12 cellular contexts compared by ENCODE assay signal in genomic region chr3:108486910-108487309, GRCh38. TPM values are rescaled to one million over a fixed set of nuclear protein-coding genes. Genes with fewer than 3 reads are reported as not detected.
DNase-seq lines count a peak whose midpoint lies in the region; ATAC-seq, FAIRE-seq and TF ChIP-seq lines count a peak whose summit lies in the region.
"Had no signal": no experiment of that assay in that cellular context is flagged by ENCODE, and none has a peak within 500 bp of the region (broad histone marks: within the 10 kb centered on the region; RNA-seq: fewer than 3 reads in every experiment).

No MANE protein-coding gene starts in this region.

- H3K36me3 ChIP-seq in kidney (ENCODE audit: control insufficient read depth in 1 of 2, insufficient read depth in 2 of 2, low read length in 2 of 2): no peaks in the 10 kb centered on the region
- H3K36me3 ChIP-seq: tibial artery had no signal

- no peaks in the 10 kb centered on the region for H3K9me3 ChIP-seq in kidney (ENCODE audit: control insufficient read depth in 1 of 2, low read length in 2 of 2)
- H3K9me3 ChIP-seq: tibial artery had no signal

- no peak overlapping the region for H3K4me3 ChIP-seq in kidney (ENCODE audit: low read length in 2 of 2)
- H3K4me3 ChIP-seq: tibial artery had no signal

- H3K36me3 Mint-ChIP-seq in HFFc6 (ENCODE audit: low read depth): no peaks in the 10 kb centered on the region
- H3K36me3 Mint-ChIP-seq in activated CD4-positive, alpha-beta memory T cell treated with anti-CD3 and anti-CD28 coated beads for 36 hours: no peaks in the 10 kb centered on the region

- CTCF ChIA-PET in activated CD4-positive, alpha-beta memory T cell treated with anti-CD3 and anti-CD28 coated beads for 36 hours (lab: Charles Lee): interaction anchor here (0.8 to 7.2 kb wide), 6 partner anchors 9 to 537 kb away, joined by 3 to 73 read pairs (median 4); no protein-coding TSS in a partner anchor

- H3K27ac Mint-ChIP-seq in HFFc6: no peak overlapping the region
- no peak overlapping the region for H3K27ac Mint-ChIP-seq in activated CD4-positive, alpha-beta memory T cell treated with anti-CD3 and anti-CD28 coated beads for 36 hours

- H3K4me3 Mint-ChIP-seq in HFFc6: no peak overlapping the region
- no peak overlapping the region for H3K4me3 Mint-ChIP-seq in activated CD4-positive, alpha-beta memory T cell treated with anti-CD3 and anti-CD28 coated beads for 36 hours

- H3K27ac ChIP-seq in kidney (ENCODE audit: low read depth in 2 of 2, low read length in 2 of 2): no peak overlapping the region
- H3K27ac ChIP-seq: tibial artery had no signal

- H3K27me3 Mint-ChIP-seq in HFFc6 (ENCODE audit: insufficient read depth): 0 out of 2 replicates have a peak, but pooled peaks cover 2% of the 10 kb centered on the region
- H3K27me3 Mint-ChIP-seq in activated CD4-positive, alpha-beta memory T cell treated with anti-CD3 and anti-CD28 coated beads for 36 hours: no peaks in the 10 kb centered on the region

- POLR2A ChIA-PET in activated CD4-positive, alpha-beta memory T cell treated with anti-CD3 and anti-CD28 coated beads for 36 hours (lab: Charles Lee): no interaction called here

- H3K4me1 Mint-ChIP-seq in HFFc6 (ENCODE audit: low read depth): peaks cover 40% of the 10 kb centered on the region
- peaks cover 4% of the 10 kb centered on the region for H3K4me1 Mint-ChIP-seq in activated CD4-positive, alpha-beta memory T cell treated with anti-CD3 and anti-CD28 coated beads for 36 hours (ENCODE audit: low read depth)

- H3K4me1 ChIP-seq in kidney (ENCODE audit: control insufficient read depth in 1 of 2, insufficient read depth in 1 of 2, low read depth in 1 of 2, low read length in 2 of 2): peaks cover 0 to 4% of the 10 kb centered on the region in 2 donors
- H3K4me1 ChIP-seq: tibial artery had no signal

- no peak overlapping the region for H3K9ac ChIP-seq in kidney (ENCODE audit: low read length in 2 of 2)

- DNase-seq in HFFc6 (peak; percentile 32), glomerular visceral epithelial cell (ENCODE audit: extremely low spot score) (peak; percentile 25), putamen (ENCODE audit: low spot score) (peak; percentile 56), kidney (no peak)
- DNase-seq in activated CD4-positive, alpha-beta memory T cell treated with anti-CD3 and anti-CD28 coated beads for 36 hours: no peak
- DNase-seq: NCI-H1092 treated with DMSO at 0.1 percent for 48 hours, small intestine, tibial artery had no signal

- intact Hi-C loops in activated CD4-positive, alpha-beta memory T cell treated with anti-CD3 and anti-CD28 coated beads for 36 hours (cut with micrococcal nuclease): no loop called here
- intact Hi-C loops in kidney (cut with DNase I): no loop called here

- no peaks in the 10 kb centered on the region for H3K9me3 Mint-ChIP-seq in HFFc6
- H3K9me3 Mint-ChIP-seq in activated CD4-positive, alpha-beta memory T cell treated with anti-CD3 and anti-CD28 coated beads for 36 hours: no peaks in the 10 kb centered on the region

- TF ChIP-seq CTCF in HFFc6 (IDR thresholded peaks at IDR 0.05) (no peak), kidney (IDR thresholded peaks at IDR 0.05; ENCODE audit: borderline replicate concordance, extremely low read depth, insufficient read depth) (no peak)

- no peak for FAIRE-seq in kidney (lab: Jason Lieb, UNC)
- FAIRE-seq: GM12892, small intestine had no signal

- peak; percentile 80 for ATAC-seq in SK-N-SH treated with all-trans-retinoic acid at 6 μM for 48 hours
- no peak for ATAC-seq in GM21367 (IDR thresholded peaks at IDR 0.05; ENCODE audit: unreplicated experiment)
- no peak for ATAC-seq in HG02798 (IDR thresholded peaks at IDR 0.05; ENCODE audit: poor library complexity, unreplicated experiment)

TF ChIP-seq in SK-N-SH treated with all-trans-retinoic acid at 6 μM for 48 hours, 23 proteins besides CTCF, POLR2A, EP300 and RAD21:
- TF ChIP-seq TCF4 (CRISPR knock-in tag; IDR thresholded peaks at IDR 0.05; ENCODE audit: borderline replicate concordance) (peak; percentile 26; the same call in 1 of the 2 replicates), CSRNP3 (CRISPR knock-in tag; IDR thresholded peaks at IDR 0.05) (no peak), ISL1 (CRISPR knock-in tag; IDR thresholded peaks at IDR 0.05) (peak; percentile 91), TOX (CRISPR knock-in tag; IDR thresholded peaks at IDR 0.05; ENCODE audit: borderline replicate concordance) (no peak), SNAI2 (CRISPR knock-in tag; IDR thresholded peaks at IDR 0.05) (no peak), RARB (CRISPR knock-in tag; IDR thresholded peaks at IDR 0.05) (no peak), ZNF70 (CRISPR knock-in tag; IDR thresholded peaks at IDR 0.05) (no peak), CREB5 (CRISPR knock-in tag; IDR thresholded peaks at IDR 0.05; ENCODE audit: low read depth) (0 out of 2 replicates have a peak, but pooled peaks have one; percentile 50), TSHZ2 (CRISPR knock-in tag; IDR thresholded peaks at IDR 0.05) (peak; percentile 94)

RNA-seq across cellular contexts. Expression of gene MYH15, which starts 23.5 kb away (rescaled TPM):
- total RNA-seq in HFFc6 (2021; fragmentation: NEBNext Ultra II Directional; extraction: Animal tissue kit (Norgen Biotek cat#: 25700)): under 1 TPM; 0.19 to 0.59 (median 0.31) TPM
- total RNA-seq in activated CD4-positive, alpha-beta memory T cell treated with anti-CD3 and anti-CD28 coated beads for 36 hours: under 1 TPM; 0.12 to 0.17 TPM
- total RNA-seq in kidney: 0.44 TPM
- polyA plus RNA-seq in kidney (ENCODE audit: insufficient read depth, low read depth, low replicate concordance): not detected

Comparison
In these comparisons a context has a peak if more than half of its experiments do, and no peak if none do; other contexts are left out.
1. DNase-seq: peak in HFFc6 (single experiment), glomerular visceral epithelial cell (single experiment) and putamen (single experiment); none in activated CD4-positive, alpha-beta memory T cell treated with anti-CD3 and anti-CD28 coated beads for 36 hours (single experiment) and kidney (single experiment).